Comparison of ENCODE assay signal across 3 cellular contexts in the genomic region with DNA sequence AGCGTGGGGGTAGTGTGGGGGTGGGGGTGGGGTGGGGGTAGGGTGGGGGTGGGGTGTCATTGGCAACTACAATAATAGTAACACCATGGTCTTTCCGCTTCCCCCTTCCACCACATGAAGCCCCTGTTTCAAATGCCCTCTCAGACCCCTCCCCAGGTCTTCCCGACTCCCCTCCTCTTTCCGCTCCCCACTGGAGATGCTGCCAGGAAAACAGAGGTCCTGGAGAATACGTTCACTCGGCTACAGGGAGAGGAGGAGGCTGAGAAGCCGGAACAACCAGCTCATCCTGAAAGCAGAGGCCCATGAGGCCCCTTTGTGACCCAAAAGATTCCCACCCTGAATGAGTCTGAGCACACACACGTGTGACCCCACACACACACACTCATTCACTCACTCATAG.
TF ChIP-seq lines count a peak whose summit lies in the region.

No MANE protein-coding gene starts in this region.

TF ChIP-seq in A549, 52 proteins besides CTCF, POLR2A, EP300 and RAD21:
- no peak for TF ChIP-seq FOSB (CRISPR knock-in tag; IDR thresholded peaks at IDR 0.05)
- no peak for TF ChIP-seq MAX (IDR thresholded peaks at IDR 0.05)
- no peak for TF ChIP-seq ZNF302 (CRISPR knock-in tag; IDR thresholded peaks at IDR 0.05)
- TF ChIP-seq MYC (IDR thresholded peaks at IDR 0.05; ENCODE audit: borderline replicate concordance, low read length) = no peak
- no peak for TF ChIP-seq KDM5A (IDR thresholded peaks at IDR 0.05)
- no peak for TF ChIP-seq MAFK (IDR thresholded peaks at IDR 0.05; ENCODE audit: partially characterized antibody)
- no peak for TF ChIP-seq ESRRA (IDR thresholded peaks at IDR 0.05; ENCODE audit: borderline replicate concordance, low read length)
- TF ChIP-seq, protein P1, sequence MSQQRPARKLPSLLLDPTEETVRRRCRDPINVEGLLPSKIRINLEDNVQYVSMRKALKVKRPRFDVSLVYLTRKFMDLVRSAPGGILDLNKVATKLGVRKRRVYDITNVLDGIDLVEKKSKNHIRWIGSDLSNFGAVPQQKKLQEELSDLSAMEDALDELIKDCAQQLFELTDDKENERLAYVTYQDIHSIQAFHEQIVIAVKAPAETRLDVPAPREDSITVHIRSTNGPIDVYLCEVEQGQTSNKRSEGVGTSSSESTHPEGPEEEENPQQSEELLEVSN (IDR thresholded peaks at IDR 0.05; ENCODE audit: borderline replicate concordance, low read depth) = no peak
- TF ChIP-seq, protein P2, sequence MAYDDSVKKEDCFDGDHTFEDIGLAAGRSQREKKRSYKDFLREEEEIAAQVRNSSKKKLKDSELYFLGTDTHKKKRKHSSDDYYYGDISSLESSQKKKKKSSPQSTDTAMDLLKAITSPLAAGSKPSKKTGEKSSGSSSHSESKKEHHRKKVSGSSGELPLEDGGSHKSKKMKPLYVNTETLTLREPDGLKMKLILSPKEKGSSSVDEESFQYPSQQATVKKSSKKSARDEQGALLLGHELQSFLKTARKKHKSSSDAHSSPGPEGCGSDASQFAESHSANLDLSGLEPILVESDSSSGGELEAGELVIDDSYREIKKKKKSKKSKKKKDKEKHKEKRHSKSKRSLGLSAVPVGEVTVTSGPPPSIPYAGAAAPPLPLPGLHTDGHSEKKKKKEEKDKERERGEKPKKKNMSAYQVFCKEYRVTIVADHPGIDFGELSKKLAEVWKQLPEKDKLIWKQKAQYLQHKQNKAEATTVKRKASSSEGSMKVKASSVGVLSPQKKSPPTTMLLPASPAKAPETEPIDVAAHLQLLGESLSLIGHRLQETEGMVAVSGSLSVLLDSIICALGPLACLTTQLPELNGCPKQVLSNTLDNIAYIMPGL (CRISPR knock-in tag; IDR thresholded peaks at IDR 0.05; ENCODE audit: borderline replicate concordance) = no peak

TF ChIP-seq in IMR-90, 13 proteins besides CTCF, POLR2A, EP300 and RAD21:
- TF ChIP-seq BHLHE40 (IDR thresholded peaks at IDR 0.05; ENCODE audit: low read depth, low read length) = no peak
- TF ChIP-seq MAFK (IDR thresholded peaks at IDR 0.05; ENCODE audit: low read depth, low read length) = no peak
- TF ChIP-seq ELK1 (IDR thresholded peaks at IDR 0.05; ENCODE audit: borderline replicate concordance, low read depth, low read length) = no peak
- no peak for TF ChIP-seq CHD1 (IDR thresholded peaks at IDR 0.05; ENCODE audit: low read depth, low read length)
- no peak for TF ChIP-seq MXI1 (IDR thresholded peaks at IDR 0.05; ENCODE audit: borderline replicate concordance, low read depth, low read length)
- no peak for TF ChIP-seq RCOR1 (IDR thresholded peaks at IDR 0.05; ENCODE audit: insufficient replicate concordance, low read length)
- TF ChIP-seq, protein P3, sequence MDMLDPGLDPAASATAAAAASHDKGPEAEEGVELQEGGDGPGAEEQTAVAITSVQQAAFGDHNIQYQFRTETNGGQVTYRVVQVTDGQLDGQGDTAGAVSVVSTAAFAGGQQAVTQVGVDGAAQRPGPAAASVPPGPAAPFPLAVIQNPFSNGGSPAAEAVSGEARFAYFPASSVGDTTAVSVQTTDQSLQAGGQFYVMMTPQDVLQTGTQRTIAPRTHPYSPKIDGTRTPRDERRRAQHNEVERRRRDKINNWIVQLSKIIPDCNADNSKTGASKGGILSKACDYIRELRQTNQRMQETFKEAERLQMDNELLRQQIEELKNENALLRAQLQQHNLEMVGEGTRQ (IDR thresholded peaks at IDR 0.05; ENCODE audit: low read depth, low read length) = no peak
- TF ChIP-seq CEBPB (IDR thresholded peaks at IDR 0.05; ENCODE audit: low read depth, low read length) = no peak
- no peak for TF ChIP-seq FOS (IDR thresholded peaks at IDR 0.05; ENCODE audit: low read depth, low read length)
- TF ChIP-seq SMC3 (IDR thresholded peaks at IDR 0.05; ENCODE audit: low read depth, low read length) = no peak
- TF ChIP-seq RFX5 (IDR thresholded peaks at IDR 0.05; ENCODE audit: low read depth, low read length) = no peak
- no peak for TF ChIP-seq NFE2L2 (IDR thresholded peaks at IDR 0.05; ENCODE audit: low read depth, low read length)
- TF ChIP-seq MAZ (IDR thresholded peaks at IDR 0.05; ENCODE audit: borderline replicate concordance, low read depth, low read length) = no peak
TF ChIP-seq in IMR-90: peak in this region for 0.

TF ChIP-seq in H1, 55 proteins besides CTCF, POLR2A, EP300 and RAD21:
- TF ChIP-seq MAFK (IDR thresholded peaks at IDR 0.05; ENCODE audit: low read depth, low read length) = no peak
- no peak for TF ChIP-seq RFX5 (IDR thresholded peaks at IDR 0.05; ENCODE audit: borderline replicate concordance, low read depth, low read length)
- TF ChIP-seq SP1 (IDR thresholded peaks at IDR 0.05; ENCODE audit: low read depth, low read length) = no peak
- TF ChIP-seq FOSL1 (IDR thresholded peaks at IDR 0.05; ENCODE audit: insufficient read depth, low read depth, low read length) = no peak
- no peak for TF ChIP-seq YY1 (IDR thresholded peaks at IDR 0.05; ENCODE audit: low read depth, low read length)
- TF ChIP-seq TEAD4 (IDR thresholded peaks at IDR 0.05; ENCODE audit: low read depth, low read length) = no peak
- no peak for TF ChIP-seq SAP30 (IDR thresholded peaks at IDR 0.05; ENCODE audit: insufficient read depth, insufficient replicate concordance, low read length)
- no peak for TF ChIP-seq NANOG (IDR thresholded peaks at IDR 0.05; ENCODE audit: insufficient read depth, low read depth, low read length, poor library complexity, severe bottlenecking)
- no peak for TF ChIP-seq BACH1 (IDR thresholded peaks at IDR 0.05; ENCODE audit: low read length)
- TF ChIP-seq GABPA (IDR thresholded peaks at IDR 0.05; ENCODE audit: borderline replicate concordance, insufficient read depth, low read length) = no peak
- TF ChIP-seq HDAC2 (IDR thresholded peaks at IDR 0.05; ENCODE audit: borderline replicate concordance in 1 of 2, low read depth in 2 of 2, low read length in 2 of 2) = no peak
